17 cellular contexts compared by ENCODE assay signal in the genomic region with DNA sequence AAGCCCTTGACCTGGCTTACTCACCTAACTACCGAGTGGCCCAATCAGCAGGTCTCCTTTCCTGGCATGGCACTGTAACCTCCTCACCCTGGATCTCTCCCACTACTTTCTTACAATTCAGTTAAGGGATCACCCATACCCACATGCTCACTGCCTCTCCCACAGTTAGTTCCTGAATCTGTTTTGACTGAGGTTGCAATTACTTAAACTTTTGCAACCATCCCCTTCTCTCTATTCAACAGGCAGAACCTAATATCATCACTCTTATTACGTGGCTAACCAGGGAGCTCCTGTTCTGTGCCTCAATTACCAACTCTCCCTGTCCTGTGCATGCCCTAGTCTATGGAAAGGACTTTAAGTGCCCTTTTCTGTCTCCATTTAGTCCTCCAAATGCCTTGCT.
"Had no signal": no experiment of that assay in that cellular context is flagged by ENCODE, and none has a peak within 500 bp of the region (broad histone marks: within the 10 kb centered on the region; RNA-seq: fewer than 3 reads in every experiment).

No MANE protein-coding gene starts in this region.

- H3K27ac Mint-ChIP-seq: activated CD4-positive, alpha-beta memory T cell treated with anti-CD3 and anti-CD28 coated beads, Interleukin-2, amount 10 ng/mL, durations not matched to agents 7 days and 5 days; activated CD4-positive, alpha-beta T cell treated with anti-CD3 and anti-CD28 coated beads for 36 hours; activated naive CD8-positive, alpha-beta T cell treated with anti-CD3 and anti-CD28 coated beads, Interleukin-2, amount 50 U/mL, for 24 hours; activated T-cell treated with anti-CD3 and anti-CD28 coated beads, Interleukin-2, amount 50 U/mL, for 72 hours; memory B cell; nephron progenitor cell; type B pancreatic cell had no signal

- H3K4me1 Mint-ChIP-seq: nephron progenitor cell had no signal

- H3K27me3 ChIP-seq: ascending aorta, suprapubic skin had no signal

- H3K4me1 ChIP-seq: ascending aorta, suprapubic skin had no signal

- DNase-seq: activated CD4-positive, alpha-beta memory T cell treated with anti-CD3 and anti-CD28 coated beads, Interleukin-2, amount 10 ng/mL, durations not matched to agents 7 days and 5 days; activated CD4-positive, alpha-beta T cell treated with anti-CD3 and anti-CD28 coated beads for 36 hours; activated naive CD8-positive, alpha-beta T cell treated with anti-CD3 and anti-CD28 coated beads, Interleukin-2, amount 50 U/mL, for 24 hours; activated T-cell treated with anti-CD3 and anti-CD28 coated beads, Interleukin-2, amount 50 U/mL, for 72 hours; dorsolateral prefrontal cortex; left colon; nephron progenitor cell; stimulated activated CD4-positive, alpha-beta T cell treated with anti-CD3 and anti-CD28 coated beads, Interleukin-2, amount 100 ng/mL, for 48 hours; stimulated activated CD8-positive, alpha-beta memory T cell treated with anti-CD3 and anti-CD28 coated beads, Interleukin-4, amount 100 ng/mL, for 48 hours; stimulated activated naive CD8-positive, alpha-beta T cell treated with anti-CD3 and anti-CD28 coated beads, Interleukin-15, Interleukin-2, amounts not matched to agents 100 U/mL and 50 U/mL, for 24 hours; T1000; WERI-Rb-1 had no signal

- ATAC-seq: activated CD4-positive, alpha-beta T cell treated with anti-CD3 and anti-CD28 coated beads for 36 hours; activated naive CD8-positive, alpha-beta T cell treated with anti-CD3 and anti-CD28 coated beads, Interleukin-2, amount 50 U/mL, for 24 hours; activated T-cell treated with anti-CD3 and anti-CD28 coated beads, Interleukin-2, amount 50 U/mL, for 72 hours; esophagus mucosa; left colon; stimulated activated naive CD8-positive, alpha-beta T cell treated with anti-CD3 and anti-CD28 coated beads, Interleukin-15, Interleukin-2, amounts not matched to agents 100 U/mL and 50 U/mL, for 24 hours had no signal

- H3K9me3 Mint-ChIP-seq: type B pancreatic cell had no signal

- H3K27me3 Mint-ChIP-seq: activated CD4-positive, alpha-beta memory T cell treated with anti-CD3 and anti-CD28 coated beads, Interleukin-2, amount 10 ng/mL, durations not matched to agents 7 days and 5 days; activated CD4-positive, alpha-beta T cell treated with anti-CD3 and anti-CD28 coated beads for 36 hours; activated naive CD8-positive, alpha-beta T cell treated with anti-CD3 and anti-CD28 coated beads, Interleukin-2, amount 50 U/mL, for 24 hours; memory B cell; type B pancreatic cell had no signal

- H3K4me3 ChIP-seq: ascending aorta, dorsolateral prefrontal cortex, suprapubic skin had no signal

- H3K27ac ChIP-seq: ascending aorta, dorsolateral prefrontal cortex, suprapubic skin, WERI-Rb-1 had no signal

- H3K36me3 ChIP-seq: ascending aorta, suprapubic skin, WERI-Rb-1 had no signal

- H3K4me3 Mint-ChIP-seq: activated CD4-positive, alpha-beta memory T cell treated with anti-CD3 and anti-CD28 coated beads, Interleukin-2, amount 10 ng/mL, durations not matched to agents 7 days and 5 days; activated CD4-positive, alpha-beta T cell treated with anti-CD3 and anti-CD28 coated beads for 36 hours; activated naive CD8-positive, alpha-beta T cell treated with anti-CD3 and anti-CD28 coated beads, Interleukin-2, amount 50 U/mL, for 24 hours; activated T-cell treated with anti-CD3 and anti-CD28 coated beads, Interleukin-2, amount 50 U/mL, for 72 hours; memory B cell; nephron progenitor cell; type B pancreatic cell had no signal

- H3K36me3 Mint-ChIP-seq: memory B cell, type B pancreatic cell had no signal
